ENCODE assay signal across 8 cellular contexts in genomic region chr3:187750041-187750512, GRCh38. TPM values are rescaled to one million over a fixed set of nuclear protein-coding genes. Genes with fewer than 3 reads are reported as not detected.
DNase-seq lines count a peak whose midpoint lies in the region; ATAC-seq, FAIRE-seq and TF ChIP-seq lines count a peak whose summit lies in the region.

No MANE protein-coding gene starts in this region.

- H3K23me2 ChIP-seq in H1 (ENCODE audit: low read depth, low read length), result peaks cover 3% of the 10 kb centered on the region

- no peaks in the 10 kb centered on the region for H4K20me1 ChIP-seq in DND-41 (ENCODE audit: insufficient read depth, low read length)
- no peaks in the 10 kb centered on the region for H4K20me1 ChIP-seq in H1 (replicated peaks in 1 of 2; ENCODE audit: control insufficient read depth in 1 of 2, insufficient read depth in 2 of 2, low read length in 2 of 2)

- POLR2A ChIA-PET in H1 (lab: Charles Lee; ENCODE audit: partially characterized antibody), result interaction anchor here (0.6 to 2.1 kb wide), 8 partner anchors 9 to 405 kb away, joined by 3 to 13 read pairs (median 4); no protein-coding TSS in a partner anchor

- no peaks in the 10 kb centered on the region for H3K79me1 ChIP-seq in H1 (ENCODE audit: low read depth, low read length)

- CTCF ChIA-PET in H1 (lab: Charles Lee; ENCODE audit: partially characterized antibody), result interaction anchor here (0.7 to 1.9 kb wide), 20 partner anchors 9 to 1205 kb away, joined by 3 to 19 read pairs (median 4); no protein-coding TSS in a partner anchor

- no peaks in the 10 kb centered on the region for H3K27me3 ChIP-seq in DND-41 (ENCODE audit: insufficient read depth, low read length, poor library complexity)
- no peaks in the 10 kb centered on the region; a peak in 1 of 7 replicates for H3K27me3 ChIP-seq in H1 (replicated peaks in 1 of 4; ENCODE audit: control insufficient read depth in 3 of 4, extremely low read depth in 1 of 4, insufficient read depth in 3 of 4, low read length in 3 of 4)

- H3K79me2 ChIP-seq in DND-41 (ENCODE audit: insufficient read depth, low read length) (peaks cover 22% of the 10 kb centered on the region), H1 (ENCODE audit: control insufficient read depth in 1 of 2, insufficient read depth in 2 of 2, low read length in 2 of 2) (no peaks in the 10 kb centered on the region)

- H3K9ac ChIP-seq in DND-41 (ENCODE audit: low read depth, low read length) (no peak overlapping the region), H1 (replicated peaks in 1 of 4; ENCODE audit: extremely low read depth in 1 of 4, low read depth in 3 of 4, low read length in 3 of 4) (peak overlapping the region in 2 of 4 experiments; percentile 20 to 31; a peak in 4 of 7 replicates)

- TF ChIP-seq CTCF in DND-41 (IDR thresholded peaks at IDR 0.05; ENCODE audit: borderline replicate concordance, extremely low read depth, low read length, poor library complexity, severe bottlenecking), result no peak
- TF ChIP-seq CTCF in H1 (IDR thresholded peaks at IDR 0.05; ENCODE audit: control extremely low read depth in 1 of 3, insufficient read depth in 1 of 3, low read depth in 1 of 3, low read length in 3 of 3), result no peak
- TF ChIP-seq CTCF in nephron (IDR thresholded peaks at IDR 0.05; ENCODE audit: unreplicated experiment in 3 of 3), result no peak
- TF ChIP-seq CTCF in GM10266 (IDR thresholded peaks at IDR 0.05; ENCODE audit: control insufficient read depth, insufficient read depth, low read depth, missing control alignments), result no peak

- H2AFZ ChIP-seq in DND-41 (ENCODE audit: low read depth, low read length), result no peak overlapping the region
- H2AFZ ChIP-seq in H1 (ENCODE audit: low read length), result peak overlapping the region; percentile 89

- peak overlapping the region; percentile 85 for H2BK5ac ChIP-seq in H1 (ENCODE audit: low read depth, low read length)

- peak; percentile 84 for FAIRE-seq in H1 (lab: Jason Lieb, UNC)

- H3K56ac ChIP-seq in H1 (replicated peaks; ENCODE audit: insufficient read length, low read depth, low read length), result peak overlapping the region; percentile 22

- no peak for ATAC-seq in DND-41 (ENCODE audit: insufficient read depth, low read depth)
- ATAC-seq in GM21737 (IDR thresholded peaks at IDR 0.05; ENCODE audit: unreplicated experiment), result no peak
- no peak for ATAC-seq in T-helper 17 cell
- no peak for ATAC-seq in sciatic nerve

- intact Hi-C loops in sciatic nerve (cut with DNase I), result no loop called here

- H3K36me3 Mint-ChIP-seq in nephron (ENCODE audit: low read depth) (no peaks in the 10 kb centered on the region), T-helper 17 cell (ENCODE audit: low read depth) (no peaks in the 10 kb centered on the region)

- peak overlapping the region; percentile 94; the same call in 1 of the 2 replicates for H2BK20ac ChIP-seq in H1 (ENCODE audit: low read length)

- no peaks in the 10 kb centered on the region for H3K36me3 ChIP-seq in DND-41 (ENCODE audit: insufficient read depth, low read length)
- no peaks in the 10 kb centered on the region for H3K36me3 ChIP-seq in H1 (ENCODE audit: control insufficient read depth in 2 of 4, insufficient read depth in 4 of 4, low read length in 3 of 4)

- H3K14ac ChIP-seq in H1 (ENCODE audit: insufficient read length), result no peak overlapping the region

- H3K23ac ChIP-seq in H1 (ENCODE audit: insufficient read length), result no peak overlapping the region

- H4K8ac ChIP-seq in H1 (ENCODE audit: extremely low read depth, insufficient read depth, low read length), result no peak overlapping the region; the same call in 1 of the 2 replicates

- TF ChIP-seq RAD21 in H1 (IDR thresholded peaks at IDR 0.05 in 1 of 2, conservative IDR thresholded peaks at IDR 0.05 in 1 of 2; ENCODE audit: low read depth in 2 of 2, low read length in 2 of 2), result 0 out of 4 replicates have a peak, but pooled peaks of 1 of the 2 experiments have one; percentile 0

- H2BK15ac ChIP-seq in H1 (ENCODE audit: low read length), result 0 out of 2 replicates have a peak overlapping the region, but pooled peaks have one; percentile 92

- no peak for TF ChIP-seq EP300 in H1 (IDR thresholded peaks at IDR 0.05; ENCODE audit: borderline replicate concordance in 1 of 2, low read depth in 2 of 2, low read length in 2 of 2)

- H3K4ac ChIP-seq in H1 (replicated peaks; ENCODE audit: insufficient read length, low read depth, low read length), result no peak overlapping the region

- peak overlapping the region; percentile 64 for H4K5ac ChIP-seq in H1 (ENCODE audit: insufficient read length, low read depth, low read length)

- DNase-seq in DND-41, result no peak
- peak; percentile 88 for DNase-seq in NCI-H345 treated with DMSO at 0.1 percent for 48 hours (lab: John Stamatoyannopoulos, UW; ENCODE audit: unreplicated experiment)
- DNase-seq in H1 (ENCODE audit: low read depth in 1 of 2, low spot score in 2 of 2), result peak in 1 of 2 experiments; percentile 65
- DNase-seq in T-helper 17 cell, result no peak
- DNase-seq in GM10266 (ENCODE audit: extremely low spot score), result no peak
- no peak for DNase-seq in sciatic nerve (ENCODE audit: low spot score)

- H4K91ac ChIP-seq in H1 (replicated peaks; ENCODE audit: insufficient read length, low read length), result peak overlapping the region; percentile 58

- peaks cover 53% of the 10 kb centered on the region for H3K4me1 ChIP-seq in DND-41 (ENCODE audit: insufficient read depth, low read length)
- peaks cover 5 to 22% (median 16%) of the 10 kb centered on the region in 4 experiments; a peak in 5 of 7 replicates for H3K4me1 ChIP-seq in H1 (replicated peaks in 1 of 4; ENCODE audit: control insufficient read depth in 3 of 4, insufficient read depth in 4 of 4, low read length in 3 of 4)

- H3K4me3 Mint-ChIP-seq in nephron (peak overlapping the region; percentile 79 to 90 (median 86)), T-helper 17 cell (no peak overlapping the region)

- H3K4me2 ChIP-seq in DND-41 (ENCODE audit: insufficient read depth, low read length) (no peak overlapping the region), H1 (ENCODE audit: insufficient read depth in 1 of 2, low read depth in 2 of 2, low read length in 2 of 2) (peak overlapping the region; percentile 68 to 80)

- H2BK12ac ChIP-seq in H1 (ENCODE audit: low read depth, low read length), result peak overlapping the region; percentile 96

- no peak overlapping the region for H2BK120ac ChIP-seq in H1 (replicated peaks; ENCODE audit: low read depth, low read length)

- TF ChIP-seq POLR2A in H1 (IDR thresholded peaks at IDR 0.05; ENCODE audit: control extremely low read depth in 1 of 2, low read depth in 2 of 2, low read length in 2 of 2), result peak in 1 of 2 experiments; percentile 66; a peak in 1 of 3 replicates

- H3K4me1 Mint-ChIP-seq in nephron (peaks cover 54% of the 10 kb centered on the region), T-helper 17 cell (peaks cover 23% of the 10 kb centered on the region)

- H3K27ac ChIP-seq in DND-41 (ENCODE audit: low read length), result peak overlapping the region; percentile 38
- peak overlapping the region; percentile 54; the same call in 1 of the 2 replicates for H3K27ac ChIP-seq in H1 (ENCODE audit: low read depth, low read length)

- H3K27ac Mint-ChIP-seq in nephron (peak overlapping the region; percentile 98 to 100 (median 100)), T-helper 17 cell (no peak overlapping the region)

- H3K9me3 ChIP-seq in DND-41 (ENCODE audit: insufficient read depth, low read length, severe bottlenecking) (no peaks in the 10 kb centered on the region), H1 (ENCODE audit: insufficient read depth in 2 of 2, low read depth in 1 of 2, low read length in 1 of 2) (no peaks in the 10 kb centered on the region), T-helper 17 cell (ENCODE audit: control insufficient read depth, low read length, poor library complexity, severe bottlenecking) (no peaks in the 10 kb centered on the region)

- WGBS in H1 (ENCODE audit: extremely low coverage in 1 of 2, insufficient coverage in 1 of 2, insufficient read length in 1 of 2, insufficient replicate concordance in 2 of 2, low coverage in 1 of 2, low lambda C conversion rate in 2 of 2, missing lambda C conversion rate in 1 of 2), 2 experiments, result 3% methylated on average over 11 of the region's 11 CpGs; no CpG with 5 or more reads in 1 of the 2 experiments

- H2AK5ac ChIP-seq in H1 (ENCODE audit: low read depth, low read length), result no peak overlapping the region; the same call in 1 of the 2 replicates

- no peak overlapping the region for H3K4me3 ChIP-seq in DND-41 (ENCODE audit: low read depth in 1 of 2, low read length in 2 of 2)
- H3K4me3 ChIP-seq in H1 (ENCODE audit: extremely low read depth in 1 of 4, insufficient read depth in 2 of 4, low read depth in 3 of 4, low read length in 4 of 4), result peak overlapping the region; percentile 5 to 49 (median 14); a peak in 5 of 8 replicates

- H3K9me3 Mint-ChIP-seq in nephron, result no peaks in the 10 kb centered on the region

- no peak overlapping the region; the same call in 1 of the 2 replicates for H3K18ac ChIP-seq in H1 (ENCODE audit: extremely low read depth, low read length)

- H3K27me3 Mint-ChIP-seq in nephron (ENCODE audit: low read depth), result peaks cover 3% of the 10 kb centered on the region
- no peaks in the 10 kb centered on the region for H3K27me3 Mint-ChIP-seq in T-helper 17 cell

TF ChIP-seq in H1, 55 proteins besides CTCF, POLR2A, EP300 and RAD21 (continues in another document):
- no peak for TF ChIP-seq SRF (IDR thresholded peaks at IDR 0.05; ENCODE audit: low read depth, low read length)

RNA-seq across cellular contexts. Expression of gene BCL6, which starts 4.8 kb away (rescaled TPM):
- total RNA-seq in H1 (2021; fragmentation: NEBNext Ultra II Directional; extraction: Animal tissue kit (Norgen Biotek cat#: 25700)), result 8.7 and 10.4 TPM in 2 replicates
- 5.7 and 9.4 TPM in 2 replicates for polyA plus RNA-seq in H1 (2011; rRNA removed)
- polyA plus RNA-seq in H1 (2011; cell fraction: cytosol; rRNA removed), result 8.0 TPM
- 29.9 TPM for polyA plus RNA-seq in H1 (2011; cell fraction: nucleus; rRNA removed)
- 11.7 to 15.2 TPM (median 14.1 TPM) in 4 replicates for polyA plus RNA-seq in H1 (2012, experiment 1 of 2)
- 2.8 TPM for polyA plus RNA-seq in H1 (2012, experiment 2 of 2)
- 4.0 TPM for polyA plus RNA-seq in H1 (2013, experiment 1 of 2)
- 3.6 TPM for polyA plus RNA-seq in H1 (2013, experiment 2 of 2)
- 5.8 and 12.6 TPM in 2 replicates for polyA minus RNA-seq in H1 (2011; rRNA and poly(A)+ RNA removed)
- 7.0 TPM for polyA minus RNA-seq in H1 (2011; cell fraction: cytosol; rRNA and poly(A)+ RNA removed)
- 10.8 TPM for polyA minus RNA-seq in H1 (2011; cell fraction: nucleus; rRNA and poly(A)+ RNA removed)
- 10 to 100 TPM; 25.8 to 29.7 TPM for total RNA-seq in T-helper 17 cell
- 188 TPM for total RNA-seq in sciatic nerve

RNA-seq across cellular contexts. Expression of gene RTP2, which starts 47.7 kb away (rescaled TPM):
- not detected in 2 replicates for total RNA-seq in H1 (2021; fragmentation: NEBNext Ultra II Directional; extraction: Animal tissue kit (Norgen Biotek cat#: 25700))
- not detected in 2 replicates for polyA plus RNA-seq in H1 (2011; rRNA removed)
- not detected for polyA plus RNA-seq in H1 (2011; cell fraction: cytosol; rRNA removed)
- polyA plus RNA-seq in H1 (2011; cell fraction: nucleus; rRNA removed), result not detected
- polyA plus RNA-seq in H1 (2012, experiment 1 of 2), result not detected in 4 replicates
- polyA plus RNA-seq in H1 (2012, experiment 2 of 2), result not detected
- not detected for polyA plus RNA-seq in H1 (2013, experiment 1 of 2)
- polyA plus RNA-seq in H1 (2013, experiment 2 of 2), result not detected
- polyA minus RNA-seq in H1 (2011; rRNA and poly(A)+ RNA removed), result not detected in 2 replicates
- polyA minus RNA-seq in H1 (2011; cell fraction: cytosol; rRNA and poly(A)+ RNA removed), result not detected
- not detected for polyA minus RNA-seq in H1 (2011; cell fraction: nucleus; rRNA and poly(A)+ RNA removed)
- total RNA-seq in T-helper 17 cell (not detected), sciatic nerve (not detected)

Comparison
In these comparisons a context has a peak if more than half of its experiments do, and no peak if none do; other contexts are left out.
1. H3K4me3 ChIP-seq: peak in H1 (4 of 4); none in DND-41 (0 of 2).